In the genomic region with DNA sequence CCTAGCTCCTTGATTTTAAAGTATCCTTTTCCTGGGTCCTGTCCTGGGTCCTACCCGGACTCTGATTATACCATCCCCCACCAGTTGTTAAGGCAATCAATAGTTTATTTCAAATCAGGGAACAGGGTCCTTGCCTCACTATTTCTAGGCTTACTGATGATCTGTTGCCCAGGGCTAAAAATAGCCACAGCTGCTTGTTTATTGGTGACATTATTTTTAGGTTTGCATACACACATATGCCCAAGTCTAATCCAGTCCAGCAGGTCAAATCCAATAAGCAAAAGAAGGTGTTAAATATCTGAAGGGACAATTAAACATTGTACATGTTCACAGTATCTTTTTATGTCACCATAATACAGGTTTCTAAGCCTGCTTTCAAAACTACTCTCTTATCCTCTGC, we compare ENCODE assay signal across 19 cellular contexts.
DNase-seq lines count a peak whose midpoint lies in the region; ATAC-seq and TF ChIP-seq lines count a peak whose summit lies in the region.
"Had no signal": no experiment of that assay in that cellular context is flagged by ENCODE, and none has a peak within 500 bp of the region (broad histone marks: within the 10 kb centered on the region; RNA-seq: fewer than 3 reads in every experiment).

No MANE protein-coding gene starts in this region.

- H3K27me3 Mint-ChIP-seq in nephron progenitor cell (ENCODE audit: low read depth, poor library complexity): peaks cover 2% of the 10 kb centered on the region
- H3K27me3 Mint-ChIP-seq in activated CD8-positive, alpha-beta memory T cell treated with anti-CD3 and anti-CD28 coated beads, Interleukin-2, amount 10 ng/mL, durations not matched to agents 7 days and 5 days: no peaks in the 10 kb centered on the region

- no peaks in the 10 kb centered on the region for H3K27me3 ChIP-seq in left ventricle myocardium inferior (ENCODE audit: low read depth)
- H3K27me3 ChIP-seq in spleen (replicated peaks in 1 of 7): no peaks in the 10 kb centered on the region

- intact Hi-C loops in Right ventricle myocardium superior (cut with DNase I): no loop called here
- intact Hi-C loops in cardiac septum (cut with DNase I): no loop called here
- intact Hi-C loops in left ventricle myocardium inferior (cut with micrococcal nuclease): no loop called here
- intact Hi-C loops in spleen (cut with DNase I; ENCODE audit: low total_unique reads): no loop called here

- H3K36me3 ChIP-seq in left ventricle myocardium inferior (peaks cover 18% of the 10 kb centered on the region), spleen (peaks cover 0 to 86% (median 17%) of the 10 kb centered on the region in 6 donors)

- H3K27ac ChIP-seq in left ventricle myocardium inferior (replicated peaks) (peak overlapping the region; percentile 74), spleen (no peak overlapping the region)
- H3K27ac ChIP-seq: A549 had no signal

- TF ChIP-seq POLR2A in spleen (IDR thresholded peaks at IDR 0.05): no peak

- TF ChIP-seq CTCF in left ventricle myocardium inferior (IDR thresholded peaks at IDR 0.05; ENCODE audit: borderline replicate concordance) (no peak), nephron progenitor cell (IDR thresholded peaks at IDR 0.05) (no peak), spleen (IDR thresholded peaks at IDR 0.05 in 8 of 11, conservative IDR thresholded peaks at IDR 0.05 in 3 of 11) (no peak)

- H3K4me1 Mint-ChIP-seq in nephron progenitor cell: no peaks in the 10 kb centered on the region
- H3K4me1 Mint-ChIP-seq in activated CD8-positive, alpha-beta memory T cell treated with anti-CD3 and anti-CD28 coated beads, Interleukin-2, amount 10 ng/mL, durations not matched to agents 7 days and 5 days: peaks cover 9% of the 10 kb centered on the region

- CTCF ChIA-PET in activated CD8-positive, alpha-beta memory T cell treated with anti-CD3 and anti-CD28 coated beads, Interleukin-2, amount 10 ng/mL, durations not matched to agents 7 days and 5 days (lab: Charles Lee): no interaction called here

- peaks cover 30% of the 10 kb centered on the region for H3K9me3 Mint-ChIP-seq in nephron progenitor cell
- H3K9me3 Mint-ChIP-seq in activated CD8-positive, alpha-beta memory T cell treated with anti-CD3 and anti-CD28 coated beads, Interleukin-2, amount 10 ng/mL, durations not matched to agents 7 days and 5 days (ENCODE audit: low read depth): no peaks in the 10 kb centered on the region
- H3K9me3 Mint-ChIP-seq: HFFc6 had no signal

- H3K4me1 ChIP-seq in left ventricle myocardium inferior (peaks cover 52% of the 10 kb centered on the region), spleen (peaks cover 0 to 55% (median 15%) of the 10 kb centered on the region in 6 donors)

- H3K4me3 ChIP-seq in left ventricle myocardium inferior (peak overlapping the region; percentile 5), spleen (no peak overlapping the region)
- H3K4me3 ChIP-seq: A549 had no signal

- peaks cover 97% of the 10 kb centered on the region for H3K36me3 Mint-ChIP-seq in nephron progenitor cell (ENCODE audit: low read depth)
- peaks cover 42% of the 10 kb centered on the region for H3K36me3 Mint-ChIP-seq in activated CD8-positive, alpha-beta memory T cell treated with anti-CD3 and anti-CD28 coated beads, Interleukin-2, amount 10 ng/mL, durations not matched to agents 7 days and 5 days

- DNase-seq in Right ventricle myocardium superior (no peak), cardiac septum (ENCODE audit: low spot score) (no peak), left ventricle myocardium inferior (no peak), nephron progenitor cell (no peak), GOT3 (lab: John Stamatoyannopoulos, UW) (no peak), spleen (no peak)
- no peak for DNase-seq in activated CD8-positive, alpha-beta memory T cell treated with anti-CD3 and anti-CD28 coated beads, Interleukin-2, amount 10 ng/mL, durations not matched to agents 7 days and 5 days
- DNase-seq: Calu3, DMS79 treated with DMSO at 0.1 percent for 48 hours, GDM1, HFFc6, KG1, NCI-H1092, NCI-H2107, NCI-H345, NCI-H526 treated with DMSO at 0.1 percent for 48 hours, SHP77 had no signal

- peak overlapping the region; percentile 28 for H3K27ac Mint-ChIP-seq in nephron progenitor cell
- no peak overlapping the region for H3K27ac Mint-ChIP-seq in activated CD8-positive, alpha-beta memory T cell treated with anti-CD3 and anti-CD28 coated beads, Interleukin-2, amount 10 ng/mL, durations not matched to agents 7 days and 5 days
- H3K27ac Mint-ChIP-seq: HFFc6 had no signal

- 81 to 97% (median 92%) methylated on average over 1 of the region's 1 CpG for WGBS in spleen, 5 donors

- ATAC-seq in Right ventricle myocardium superior (ENCODE audit: poor library complexity) (peak; percentile 79), GM18517 (IDR thresholded peaks at IDR 0.05; ENCODE audit: unreplicated experiment) (no peak)
- ATAC-seq in activated CD8-positive, alpha-beta memory T cell treated with anti-CD3 and anti-CD28 coated beads, Interleukin-2, amount 10 ng/mL, durations not matched to agents 7 days and 5 days: no peak
- ATAC-seq: A549 had no signal

- H3K4me3 Mint-ChIP-seq in nephron progenitor cell: no peak overlapping the region
- no peak overlapping the region for H3K4me3 Mint-ChIP-seq in activated CD8-positive, alpha-beta memory T cell treated with anti-CD3 and anti-CD28 coated beads, Interleukin-2, amount 10 ng/mL, durations not matched to agents 7 days and 5 days
- H3K4me3 Mint-ChIP-seq: HFFc6 had no signal

- H3K9me3 ChIP-seq in left ventricle myocardium inferior (replicated peaks) (peaks cover 9% of the 10 kb centered on the region), spleen (peaks cover 0 to 9% (median 5%) of the 10 kb centered on the region in 8 donors)
